23 cellular contexts compared by ENCODE assay signal in the genomic region with DNA sequence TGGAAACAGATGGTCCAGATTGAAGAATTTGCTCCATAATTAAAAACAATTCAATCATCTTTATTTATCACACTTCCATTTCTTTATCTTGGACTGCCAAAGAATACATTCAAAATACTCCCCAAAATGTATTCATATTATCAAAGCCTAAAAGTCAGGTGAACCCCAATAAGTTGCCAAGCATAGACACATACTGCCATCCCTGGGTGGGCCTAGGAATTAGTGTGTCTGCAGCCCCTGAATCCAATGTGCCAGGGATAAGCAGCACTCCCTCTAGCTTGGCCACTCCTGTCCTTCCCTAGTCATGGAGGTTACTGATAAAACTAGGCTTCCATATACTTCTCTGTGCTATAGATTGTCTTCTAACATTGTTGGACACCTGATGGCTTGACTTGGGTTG.
"Had no signal": no experiment of that assay in that cellular context is flagged by ENCODE, and none has a peak within 500 bp of the region (broad histone marks: within the 10 kb centered on the region; RNA-seq: fewer than 3 reads in every experiment).

No MANE protein-coding gene starts in this region.

- H3K9me3 ChIP-seq: ascending aorta, gastroesophageal sphincter, heart right ventricle, mucosa of descending colon, prostate gland, right atrium auricular region, stomach had no signal

- H3K36me3 ChIP-seq: ascending aorta, cardiac muscle cell, gastroesophageal sphincter, heart right ventricle, prostate gland, right atrium auricular region, stomach had no signal

- DNase-seq: activated CD4-positive, alpha-beta T cell treated with anti-CD3 and anti-CD28 coated beads, Interleukin-2, amount 50 U/mL, for 1 hour; activated CD4-positive, CD25-positive, alpha-beta regulatory T cell treated with anti-CD3 and anti-CD28 coated beads, Interleukin-2, amount 50 U/mL, for 72 hours; activated CD8-positive, alpha-beta memory T cell treated with anti-CD3 and anti-CD28 coated beads for 24 hours; activated CD8-positive, alpha-beta memory T cell treated with anti-CD3 and anti-CD28 coated beads, Interleukin-2, amount 50 U/mL, for 48 hours; activated effector memory CD4-positive, alpha-beta T cell treated with anti-CD3 and anti-CD28 coated beads, Interleukin-2, amount 50 U/mL, for 16 hours; activated naive CD4-positive, alpha-beta T cell treated with anti-CD3 and anti-CD28 coated beads, Interleukin-2, amount 50 U/mL, for 16 hours; activated T-cell treated with anti-CD3 and anti-CD28 coated beads, Interleukin-2, amount 50 U/mL, for 72 hours; erythroblast; heart right ventricle; immature natural killer cell; mesenchymal stem cell; mucosa of descending colon; naive B cell; stomach; T-helper 1 cell; T-helper 9 cell had no signal

- H3K27me3 ChIP-seq: ascending aorta, right atrium auricular region had no signal

- H3K4me3 ChIP-seq: ascending aorta, cardiac muscle cell, gastroesophageal sphincter, heart right ventricle, mucosa of descending colon, prostate gland, right atrium auricular region, stomach had no signal

- H3K4me3 Mint-ChIP-seq: activated T-cell treated with anti-CD3 and anti-CD28 coated beads, Interleukin-2, amount 50 U/mL, for 72 hours; immature natural killer cell; naive B cell; neural crest cell; type B pancreatic cell had no signal

- ATAC-seq: activated T-cell treated with anti-CD3 and anti-CD28 coated beads, Interleukin-2, amount 50 U/mL, for 72 hours; gastroesophageal sphincter; heart right ventricle; mucosa of descending colon had no signal

- H3K4me1 ChIP-seq: right atrium auricular region had no signal

- H3K27ac Mint-ChIP-seq: activated T-cell treated with anti-CD3 and anti-CD28 coated beads, Interleukin-2, amount 50 U/mL, for 72 hours; immature natural killer cell; naive B cell; type B pancreatic cell had no signal

- H3K27ac ChIP-seq: ascending aorta, cardiac muscle cell, gastroesophageal sphincter, heart right ventricle, prostate gland, right atrium auricular region, stomach had no signal

- H3K9me3 Mint-ChIP-seq: activated T-cell treated with anti-CD3 and anti-CD28 coated beads, Interleukin-2, amount 50 U/mL, for 72 hours; neural crest cell; type B pancreatic cell had no signal
